ENCODE assay signal across 27 cellular contexts in the genomic region with DNA sequence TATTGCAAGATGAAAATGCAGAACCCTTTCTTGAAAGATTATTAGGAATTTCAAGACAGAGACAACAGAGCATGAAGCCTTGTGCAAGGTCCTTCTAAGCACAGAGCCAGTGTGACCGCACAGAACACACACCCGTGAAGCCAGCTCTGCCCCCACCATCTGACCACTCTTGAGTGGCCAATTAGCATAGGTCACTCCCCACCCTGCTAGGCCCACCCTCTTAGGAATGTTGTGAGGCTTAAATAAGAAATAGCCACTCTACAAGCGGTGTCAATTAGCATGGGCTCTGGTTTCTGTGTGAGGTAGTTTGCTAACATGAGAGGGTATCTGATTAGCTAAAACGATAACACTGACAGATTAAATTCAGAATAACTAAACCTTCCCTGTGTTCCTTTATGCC.
"Had no signal": no experiment of that assay in that cellular context is flagged by ENCODE, and none has a peak within 500 bp of the region (broad histone marks: within the 10 kb centered on the region; RNA-seq: fewer than 3 reads in every experiment).

No MANE protein-coding gene starts in this region.

- H3K4me1 ChIP-seq: foreskin keratinocyte had no signal

- H3K36me3 ChIP-seq: pancreas had no signal

- FAIRE-seq: islet of Langerhans, pancreas, small intestine, urothelium cell line had no signal

- H3K27me3 ChIP-seq: body of pancreas, foreskin keratinocyte, pancreas, right lobe of liver, stomach, suprapubic skin, transverse colon had no signal

- DNase-seq: activated CD4-positive, alpha-beta T cell treated with anti-CD3 and anti-CD28 coated beads, Interleukin-2, amount 10 ng/mL, durations not matched to agents 24 days and 14 days; activated CD8-positive, alpha-beta memory T cell treated with anti-CD3 and anti-CD28 coated beads, Interleukin-2, amount 10 ng/mL, durations not matched to agents 7 days and 5 days; activated CD8-positive, alpha-beta T cell treated with anti-CD3 and anti-CD28 coated beads for 36 hours; activated effector memory CD4-positive, alpha-beta T cell treated with anti-CD3 and anti-CD28 coated beads, Interleukin-2, amount 50 U/mL, for 16 hours; activated T-cell treated with anti-CD3 and anti-CD28 coated beads for 4 hours; anterior cingulate cortex; body of pancreas; caudate nucleus; effector CD4-positive, alpha-beta T cell; erythroblast; foreskin keratinocyte; hippocampal formation; natural killer cell; pancreas; right lobe of liver; small intestine; stomach; SW 1271; T-helper 17 cell; transverse colon had no signal

- H3K4me3 ChIP-seq: body of pancreas, lung, pancreas, right lobe of liver, stomach, suprapubic skin, transverse colon had no signal

- H3K27ac ChIP-seq: body of pancreas, foreskin keratinocyte, pancreas, right lobe of liver, suprapubic skin had no signal

- H3K9me3 ChIP-seq: body of pancreas, pancreas, right lobe of liver, stomach, suprapubic skin, transverse colon had no signal

- ATAC-seq: activated CD4-positive, CD25-positive, alpha-beta regulatory T cell treated with anti-CD3 and anti-CD28 coated beads, Interleukin-2, amount 50 U/mL, for 24 hours; activated CD8-positive, alpha-beta memory T cell treated with anti-CD3 and anti-CD28 coated beads, Interleukin-2, amount 10 ng/mL, durations not matched to agents 7 days and 5 days; activated CD8-positive, alpha-beta T cell treated with anti-CD3 and anti-CD28 coated beads for 36 hours; body of pancreas; foreskin keratinocyte; left colon; natural killer cell; pancreas; right lobe of liver; stimulated activated memory B cell treated with anti-CD40 and anti-IgM and Interleukin-4, amounts not matched to agents 10 μg/mL and 1 μg/mL and 100 μg/mL, for 72 hours; T-helper 17 cell had no signal
